ENCODE assay signal across 17 cellular contexts in the genomic region with DNA sequence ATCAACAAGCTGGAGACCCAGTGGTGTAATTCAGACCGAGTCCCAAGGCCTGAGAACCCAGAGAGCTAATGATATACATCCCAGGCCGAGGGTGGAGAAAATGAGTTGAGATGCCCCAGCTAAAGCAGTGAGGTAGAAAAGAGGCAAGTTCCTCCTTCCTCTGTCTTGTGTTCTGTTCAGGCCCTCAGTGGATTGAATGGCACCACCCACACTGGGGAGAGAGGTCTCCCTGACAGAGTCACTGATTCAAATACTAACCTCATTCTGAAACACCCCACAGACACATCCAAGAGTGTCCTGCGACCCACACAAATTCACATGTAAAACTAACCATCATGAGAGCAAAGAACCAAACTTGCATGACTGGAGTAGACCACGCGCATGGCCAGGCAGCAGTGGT.
"Had no signal": no experiment of that assay in that cellular context is flagged by ENCODE, and none has a peak within 500 bp of the region (broad histone marks: within the 10 kb centered on the region; RNA-seq: fewer than 3 reads in every experiment).

No MANE protein-coding gene starts in this region.

- DNase-seq: activated CD4-positive, alpha-beta T cell treated with anti-CD3 and anti-CD28 coated beads for 36 hours; activated CD8-positive, alpha-beta T cell treated with anti-CD3 and anti-CD28 coated beads for 36 hours; activated gamma-delta T cell; activated T-cell treated with anti-CD3 and anti-CD28 coated beads, Interleukin-2, amount 50 U/mL, for 4 hours; effector memory CD4-positive, alpha-beta T cell; left colon; occipital lobe; right cardiac atrium; stimulated activated CD4-positive, alpha-beta T cell treated with anti-CD3 and anti-CD28 coated beads, Interleukin-2, amount 100 ng/mL, for 24 hours; stimulated activated naive CD8-positive, alpha-beta T cell treated with anti-CD3 and anti-CD28 coated beads, Interleukin-15, amount 100 ng/mL, for 72 hours; trophoblast cell had no signal

- H3K9me3 Mint-ChIP-seq: activated CD8-positive, alpha-beta T cell treated with anti-CD3 and anti-CD28 coated beads for 36 hours; activated naive CD4-positive, alpha-beta T cell treated with anti-CD3 and anti-CD28 coated beads, Interleukin-2, amount 50 U/mL, for 72 hours; activated T-cell treated with anti-CD3 and anti-CD28 coated beads, Interleukin-2, amount 50 U/mL, for 4 hours; stimulated activated naive CD8-positive, alpha-beta T cell treated with anti-CD3 and anti-CD28 coated beads, Interleukin-15, amount 100 ng/mL, for 72 hours had no signal

- H2AFZ ChIP-seq: hepatocyte had no signal

- H3K79me2 ChIP-seq: hepatocyte had no signal

- H3K4me3 Mint-ChIP-seq: activated CD4-positive, alpha-beta T cell treated with anti-CD3 and anti-CD28 coated beads for 36 hours; activated CD8-positive, alpha-beta T cell treated with anti-CD3 and anti-CD28 coated beads for 36 hours; activated T-cell treated with anti-CD3 and anti-CD28 coated beads, Interleukin-2, amount 50 U/mL, for 4 hours; stimulated activated naive CD8-positive, alpha-beta T cell treated with anti-CD3 and anti-CD28 coated beads, Interleukin-15, amount 100 ng/mL, for 72 hours; WTC11 had no signal

- H3K4me2 ChIP-seq: hepatocyte had no signal

- H3K27me3 ChIP-seq: adrenal gland, breast epithelium, hepatocyte had no signal

- ATAC-seq: activated CD4-positive, alpha-beta T cell treated with anti-CD3 and anti-CD28 coated beads for 36 hours; activated CD8-positive, alpha-beta T cell treated with anti-CD3 and anti-CD28 coated beads for 36 hours; left colon; right cardiac atrium; stimulated activated naive CD8-positive, alpha-beta T cell treated with anti-CD3 and anti-CD28 coated beads, Interleukin-15, amount 100 ng/mL, for 72 hours; WTC11 had no signal

- H3K36me3 Mint-ChIP-seq: activated naive CD4-positive, alpha-beta T cell treated with anti-CD3 and anti-CD28 coated beads, Interleukin-2, amount 50 U/mL, for 72 hours had no signal

- H3K27ac Mint-ChIP-seq: activated CD4-positive, alpha-beta T cell treated with anti-CD3 and anti-CD28 coated beads for 36 hours; activated CD8-positive, alpha-beta T cell treated with anti-CD3 and anti-CD28 coated beads for 36 hours; progenitor cell of endocrine pancreas; stimulated activated naive CD8-positive, alpha-beta T cell treated with anti-CD3 and anti-CD28 coated beads, Interleukin-15, amount 100 ng/mL, for 72 hours; WTC11 had no signal

- H3K4me3 ChIP-seq: adrenal gland, breast epithelium, hepatocyte had no signal

- H3K36me3 ChIP-seq: adrenal gland, breast epithelium had no signal

- H3K9me3 ChIP-seq: adrenal gland, breast epithelium had no signal

- H3K27me3 Mint-ChIP-seq: activated CD8-positive, alpha-beta T cell treated with anti-CD3 and anti-CD28 coated beads for 36 hours; stimulated activated naive CD8-positive, alpha-beta T cell treated with anti-CD3 and anti-CD28 coated beads, Interleukin-15, amount 100 ng/mL, for 72 hours had no signal

- H3K27ac ChIP-seq: adrenal gland, breast epithelium, hepatocyte had no signal

- H3K4me1 Mint-ChIP-seq: activated CD4-positive, alpha-beta T cell treated with anti-CD3 and anti-CD28 coated beads for 36 hours; stimulated activated naive CD8-positive, alpha-beta T cell treated with anti-CD3 and anti-CD28 coated beads, Interleukin-15, amount 100 ng/mL, for 72 hours; WTC11 had no signal

- H3K4me1 ChIP-seq: adrenal gland, breast epithelium had no signal
